In the genomic region with DNA sequence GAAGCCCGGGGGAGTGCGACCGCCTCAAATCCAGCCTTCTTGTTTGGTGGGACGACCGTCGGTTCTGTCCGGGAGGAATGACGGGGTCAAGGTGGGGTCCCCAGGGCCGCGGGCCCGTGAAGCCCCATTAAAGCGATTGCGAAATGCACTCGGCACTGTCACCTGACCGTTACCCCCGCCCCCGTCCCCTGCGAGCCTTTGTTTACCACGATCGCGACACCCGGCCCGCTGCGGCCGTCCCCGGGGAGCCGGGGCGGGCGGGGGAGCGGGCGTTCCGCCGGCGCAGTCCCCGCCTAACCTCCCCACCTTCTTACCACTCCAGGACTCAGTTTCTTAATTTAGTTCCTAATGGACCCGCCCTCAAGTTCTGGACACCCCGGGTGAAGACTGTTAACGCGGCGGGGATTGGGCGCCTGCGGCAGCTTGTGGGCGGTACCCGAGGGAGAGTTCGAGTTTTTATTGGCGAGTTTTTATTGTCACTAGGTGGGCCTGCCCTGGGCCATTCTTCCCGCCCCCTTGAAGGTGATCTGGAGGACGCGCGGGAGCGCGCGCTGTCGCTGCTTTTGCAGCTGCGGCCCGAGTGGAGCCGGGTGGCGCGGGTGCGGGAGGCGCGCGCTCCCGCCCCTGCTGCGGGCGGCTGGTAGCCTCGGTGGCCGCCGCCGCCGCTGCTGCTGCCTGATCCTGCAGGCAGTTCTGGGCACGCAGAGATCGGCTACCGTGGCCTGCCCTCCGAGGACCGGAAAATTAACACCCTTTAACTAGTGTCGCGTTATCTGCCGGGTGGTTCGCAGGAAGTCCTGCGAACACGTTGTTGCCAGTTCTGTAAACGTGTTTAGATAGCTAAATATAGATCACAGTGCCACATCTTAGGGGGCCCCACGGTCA, we compare ENCODE assay signal across 8 cellular contexts. TPM values are rescaled to one million over a fixed set of nuclear protein-coding genes. Genes with fewer than 3 reads are reported as not detected.
A peak's percentile ranks its signal among the peaks of the same experiment; 100 is the strongest.
DNase-seq lines count a peak whose midpoint lies in the region; ATAC-seq, FAIRE-seq and TF ChIP-seq lines count a peak whose summit lies in the region.

No MANE protein-coding gene starts in this region.

- peaks cover 0 to under 1% (median 0%) of the 10 kb centered on the region in 3 donors for H3K36me3 Mint-ChIP-seq in naive thymus-derived CD8-positive, alpha-beta T cell
- peaks cover 0 to under 1% of the 10 kb centered on the region in 2 donors for H3K36me3 Mint-ChIP-seq in stimulated activated naive B cell treated with anti-CD40 and anti-IgM and Interleukin-4, amounts not matched to agents 10 μg/mL and 1 μg/mL and 100 μg/mL, for 72 hours

- peak; percentile 72 to 80 for ATAC-seq in naive thymus-derived CD8-positive, alpha-beta T cell
- ATAC-seq in stimulated activated naive B cell treated with anti-CD40 and anti-IgM and Interleukin-4, amounts not matched to agents 10 μg/mL and 1 μg/mL and 100 μg/mL, for 72 hours (replicated peaks) = peak; percentile 79 to 83

- H3K27ac Mint-ChIP-seq in naive thymus-derived CD8-positive, alpha-beta T cell = peak overlapping the region; percentile 89 to 99 (median 98)
- peak overlapping the region; percentile 96 for H3K27ac Mint-ChIP-seq in stimulated activated naive B cell treated with anti-CD40 and anti-IgM and Interleukin-4, amounts not matched to agents 10 μg/mL and 1 μg/mL and 100 μg/mL, for 72 hours

- DNase-seq in ELF-1 (ENCODE audit: low read depth, low spot score) = peak; percentile 98
- peak; percentile 92 for DNase-seq in H54 (ENCODE audit: insufficient read length, low spot score)
- DNase-seq in LoVo (ENCODE audit: low spot score) = peak; percentile 97
- DNase-seq in RWPE1 (ENCODE audit: low spot score) = peak; percentile 87
- peak; percentile 85 for DNase-seq in activated T-helper 9 cell treated with anti-CD3 and anti-CD28 coated beads, Interleukin-2, amount 50 U/mL, for 16 hours (ENCODE audit: low read depth)
- peak; percentile 91 for DNase-seq in fibroblast of peridontal ligament (ENCODE audit: extremely low read depth)
- DNase-seq in naive thymus-derived CD8-positive, alpha-beta T cell = peak; percentile 83 to 95 (median 92)
- DNase-seq in stimulated activated naive B cell treated with anti-CD40 and anti-IgM and Interleukin-4, amounts not matched to agents 10 μg/mL and 1 μg/mL and 100 μg/mL, for 72 hours = peak; percentile 95

- POLR2A ChIA-PET in RWPE1 (lab: Yijun Ruan, JAX; ENCODE audit: low non-redundant PET) = interaction anchor here (0.5 to 0.9 kb wide), 2 partner anchors 18 to 1000 kb away, joined by 3 to 4 read pairs; no protein-coding TSS in a partner anchor
- POLR2A ChIA-PET in naive thymus-derived CD8-positive, alpha-beta T cell (lab: Charles Lee) = interaction anchor here (0.6 to 3.9 kb wide), 23 partner anchors 9 to 592 kb away, joined by 3 to 42 read pairs (median 4); a partner anchor contains a TSS

- peak; percentile 47 for TF ChIP-seq POLR2A in H54 (IDR thresholded peaks at IDR 0.05; ENCODE audit: low read depth, low read length)

- peak overlapping the region; percentile 92 for H3K27ac ChIP-seq in RWPE1

- H3K27me3 Mint-ChIP-seq in naive thymus-derived CD8-positive, alpha-beta T cell = peaks cover 0 to 1% (median 0%) of the 10 kb centered on the region in 5 donors
- H3K27me3 Mint-ChIP-seq in stimulated activated naive B cell treated with anti-CD40 and anti-IgM and Interleukin-4, amounts not matched to agents 10 μg/mL and 1 μg/mL and 100 μg/mL, for 72 hours = no peaks in the 10 kb centered on the region

- FAIRE-seq in H54 (lab: Jason Lieb, UNC) = peak; percentile 99

- CTCF ChIA-PET in RWPE1 (lab: Yijun Ruan, JAX) = interaction anchor here (0.7 kb wide), 1 partner anchor 168 kb away, joined by 3 read pairs; no protein-coding TSS in a partner anchor

- TF ChIP-seq CTCF in RWPE1 (conservative IDR thresholded peaks at IDR 0.05; ENCODE audit: low read depth) = no peak

- peaks cover 15 to 51% (median 41%) of the 10 kb centered on the region in 4 donors for H3K4me1 Mint-ChIP-seq in naive thymus-derived CD8-positive, alpha-beta T cell
- peaks cover 12 to 28% of the 10 kb centered on the region in 2 donors for H3K4me1 Mint-ChIP-seq in stimulated activated naive B cell treated with anti-CD40 and anti-IgM and Interleukin-4, amounts not matched to agents 10 μg/mL and 1 μg/mL and 100 μg/mL, for 72 hours

- peak overlapping the region; percentile 91 to 97 (median 95) for H3K4me3 Mint-ChIP-seq in naive thymus-derived CD8-positive, alpha-beta T cell
- H3K4me3 Mint-ChIP-seq in stimulated activated naive B cell treated with anti-CD40 and anti-IgM and Interleukin-4, amounts not matched to agents 10 μg/mL and 1 μg/mL and 100 μg/mL, for 72 hours = peak overlapping the region; percentile 94 to 100

- no peaks in the 10 kb centered on the region for H3K9me3 Mint-ChIP-seq in naive thymus-derived CD8-positive, alpha-beta T cell
- H3K9me3 Mint-ChIP-seq in stimulated activated naive B cell treated with anti-CD40 and anti-IgM and Interleukin-4, amounts not matched to agents 10 μg/mL and 1 μg/mL and 100 μg/mL, for 72 hours = no peaks in the 10 kb centered on the region

RNA-seq across cellular contexts. Expression of a gene that starts 1.0 kb away (rescaled TPM):
- 100 to 1,000 TPM; 107 to 114 TPM for total RNA-seq in naive thymus-derived CD8-positive, alpha-beta T cell
- 10 to 100 TPM; 42.4 to 46.3 (median 44.2) TPM for polyA plus RNA-seq in naive thymus-derived CD8-positive, alpha-beta T cell

Comparison
In these comparisons a context has a peak if more than half of its experiments do, and no peak if none do; other contexts are left out.
1. Peak in every context shown above with its lines: DNase-seq, ATAC-seq and H3K27ac ChIP-seq.